ENCODE assay signal across 17 cellular contexts in the genomic region with DNA sequence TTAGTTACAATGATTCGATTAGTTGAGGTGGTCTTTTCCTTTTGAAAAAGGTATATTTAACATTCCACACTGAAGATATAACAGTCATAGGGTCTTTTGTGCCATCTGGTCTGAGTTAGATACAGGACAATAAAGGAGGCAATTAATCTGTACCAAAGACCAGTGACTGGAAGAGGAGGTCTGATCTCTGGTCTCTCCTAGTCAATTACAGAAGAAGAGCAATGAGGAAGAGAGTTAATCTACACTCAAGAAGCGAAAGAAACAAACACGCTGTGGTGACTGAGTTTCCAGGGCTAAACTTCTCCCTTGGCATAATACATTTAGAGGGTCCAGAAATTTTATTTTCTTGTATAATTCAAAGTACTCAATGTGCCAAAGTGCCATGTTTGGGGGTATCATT. TPM values are rescaled to one million over a fixed set of nuclear protein-coding genes. Genes with fewer than 3 reads are reported as not detected.
DNase-seq lines count a peak whose midpoint lies in the region; ATAC-seq and TF ChIP-seq lines count a peak whose summit lies in the region.
"Had no signal": no experiment of that assay in that cellular context is flagged by ENCODE, and none has a peak within 500 bp of the region (broad histone marks: within the 10 kb centered on the region; RNA-seq: fewer than 3 reads in every experiment).

No MANE protein-coding gene starts in this region.

- H3K9ac ChIP-seq in colonic mucosa (ENCODE audit: low read depth in 2 of 2, low read length in 2 of 2) = no peak overlapping the region

- no peaks in the 10 kb centered on the region for H3K9me3 ChIP-seq in Peyer's patch
- no peaks in the 10 kb centered on the region for H3K9me3 ChIP-seq in colonic mucosa
- H3K9me3 ChIP-seq in mucosa of descending colon = no peaks in the 10 kb centered on the region
- no peaks in the 10 kb centered on the region for H3K9me3 ChIP-seq in transverse colon

- DNase-seq in Peyer's patch = no peak
- no peak for DNase-seq in colonic mucosa
- peak in 1 of 3 donors; percentile 27 for DNase-seq in mucosa of descending colon
- DNase-seq in transverse colon = no peak
- no peak for DNase-seq in posterior cingulate gyrus
- DNase-seq in stimulated activated CD8-positive, alpha-beta memory T cell treated with anti-CD3 and anti-CD28 coated beads, Interleukin-4, amount 100 ng/mL, for 48 hours = no peak
- DNase-seq in head of caudate nucleus = no peak
- DNase-seq: C1 segment of cervical spinal cord; Calu3; CD4-positive, alpha-beta memory T cell; COR-L47; DMS53; DMS79 treated with DMSO at 0.1 percent for 48 hours; GF-D8; H7; HCEC 1CT had no signal

- TF ChIP-seq EP300 in transverse colon (IDR thresholded peaks at IDR 0.05; ENCODE audit: low read depth) = no peak

- H3K36me3 ChIP-seq in Peyer's patch (no peaks in the 10 kb centered on the region), colonic mucosa (no peaks in the 10 kb centered on the region), mucosa of descending colon (ENCODE audit: low read depth) (no peaks in the 10 kb centered on the region), transverse colon (no peaks in the 10 kb centered on the region)

- ATAC-seq in mucosa of descending colon (peak; percentile 87), GM21360 (IDR thresholded peaks at IDR 0.05; ENCODE audit: unreplicated experiment) (no peak)

- H3K27ac ChIP-seq in Peyer's patch (peak overlapping the region in 3 of 4 donors; percentile 49 to 82 (median 76)), colonic mucosa (peak overlapping the region; percentile 62), transverse colon (peak overlapping the region; percentile 47 to 75 (median 70))

- no peak for TF ChIP-seq POLR2A in Peyer's patch (IDR thresholded peaks at IDR 0.05)
- no peak for TF ChIP-seq POLR2A in transverse colon (IDR thresholded peaks at IDR 0.05)

- peak overlapping the region in 1 of 4 donors; percentile 8 for H3K4me3 ChIP-seq in Peyer's patch
- H3K4me3 ChIP-seq in colonic mucosa = no peak overlapping the region
- H3K4me3 ChIP-seq in mucosa of descending colon = no peak overlapping the region
- H3K4me3 ChIP-seq in transverse colon = no peak overlapping the region

- in situ Hi-C loops in transverse colon (cut with MboI; ENCODE audit: low pct_ligation_motif_present in 1 of 4, low pct_unique_long_range_greater_than_20kb in 1 of 4, low sequenced_read_pairs in 3 of 4) = no loop called here

- TF ChIP-seq CTCF in Peyer's patch (IDR thresholded peaks at IDR 0.05) (no peak), colonic mucosa (IDR thresholded peaks at IDR 0.05) (no peak), mucosa of descending colon (IDR thresholded peaks at IDR 0.05) (no peak), transverse colon (IDR thresholded peaks at IDR 0.05) (no peak)

- peaks cover 0 to 9% (median 0%) of the 10 kb centered on the region in 4 donors for H3K4me1 ChIP-seq in Peyer's patch
- H3K4me1 ChIP-seq in colonic mucosa = no peaks in the 10 kb centered on the region
- H3K4me1 ChIP-seq in mucosa of descending colon (ENCODE audit: low read depth) = peaks cover 21% of the 10 kb centered on the region
- peaks cover 0 to 26% (median 13%) of the 10 kb centered on the region in 4 donors for H3K4me1 ChIP-seq in transverse colon

- no peaks in the 10 kb centered on the region for H3K27me3 ChIP-seq in Peyer's patch
- no peaks in the 10 kb centered on the region for H3K27me3 ChIP-seq in colonic mucosa
- no peaks in the 10 kb centered on the region for H3K27me3 ChIP-seq in transverse colon

- WGBS in transverse colon (ENCODE audit: low coverage in 1 of 2), 2 donors = 63 to 64% methylated on average over 3 of the region's 3 CpGs

- intact Hi-C loops in colonic mucosa (cut with DNase I) (no loop called here), mucosa of descending colon (cut with DNase I, micrococcal nuclease) (no loop called here), transverse colon (cut with DNase I; ENCODE audit: low total_unique reads) (no loop called here), posterior cingulate gyrus (cut with DNase I) (no loop called here), head of caudate nucleus (cut with DNase I) (no loop called here)

RNA-seq across cellular contexts. Expression of gene RMDN2, which starts 20.6 kb away (rescaled TPM):
- total RNA-seq in Peyer's patch (10 to 100 TPM; 13.2 to 39.0 (median 30.9) TPM), colonic mucosa (10 to 100 TPM; 19.8 to 26.5 TPM), mucosa of descending colon (10 to 100 TPM; 22.8 to 46.2 (median 28.5) TPM), transverse colon (10 to 100 TPM; 12.3 to 48.3 (median 28.9) TPM)
